ENCODE assay signal across 3 cellular contexts in the genomic region with DNA sequence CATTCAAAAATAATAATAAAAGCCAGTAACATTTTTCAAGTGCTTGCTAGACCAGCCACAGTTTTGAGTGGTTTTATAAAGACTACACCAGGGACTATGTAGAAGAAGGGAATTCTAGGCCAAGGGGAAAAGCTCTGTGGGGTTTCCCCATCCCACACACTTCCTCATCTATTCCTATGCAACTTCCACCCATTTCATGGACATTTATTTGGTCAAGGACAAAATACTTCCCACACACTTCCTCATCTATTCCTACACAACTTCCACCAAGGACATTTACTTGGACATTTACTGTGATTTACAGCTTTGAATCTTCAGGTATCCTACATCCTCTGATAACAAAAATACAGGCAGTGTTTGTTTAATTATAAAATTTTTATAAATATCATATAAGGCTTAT.
"Had no signal": no experiment of that assay in that cellular context is flagged by ENCODE, and none has a peak within 500 bp of the region (broad histone marks: within the 10 kb centered on the region; RNA-seq: fewer than 3 reads in every experiment).

No MANE protein-coding gene starts in this region.

- DNase-seq: GDM1, GF-D8 had no signal

- H3K4me3 ChIP-seq: GM12878 had no signal
